ENCODE assay signal across 11 cellular contexts in the genomic region with DNA sequence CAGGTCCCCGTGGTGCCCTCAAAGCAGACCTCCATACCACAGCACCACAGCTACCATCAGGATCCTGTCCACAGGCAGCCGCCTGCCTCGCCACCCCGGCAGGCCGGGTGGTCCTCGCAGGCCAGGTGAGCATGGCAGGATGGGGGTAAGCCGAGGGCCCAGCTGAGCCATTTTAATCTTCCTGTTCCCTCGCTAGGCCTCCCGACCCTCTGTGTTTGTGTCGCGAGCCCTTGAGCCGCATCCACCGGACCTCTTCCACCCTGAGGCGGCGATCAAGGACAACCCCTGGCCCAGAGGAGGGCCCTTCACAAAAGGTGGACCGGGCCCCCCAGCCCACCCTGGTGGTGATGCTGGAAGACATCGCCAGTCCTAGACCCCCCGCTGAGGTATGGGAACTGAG. TPM values are rescaled to one million over a fixed set of nuclear protein-coding genes. Genes with fewer than 3 reads are reported as not detected.
A peak's percentile ranks its signal among the peaks of the same experiment; 100 is the strongest.
DNase-seq lines count a peak whose midpoint lies in the region; ATAC-seq and TF ChIP-seq lines count a peak whose summit lies in the region.
"Had no signal": no experiment of that assay in that cellular context is flagged by ENCODE, and none has a peak within 500 bp of the region (broad histone marks: within the 10 kb centered on the region; RNA-seq: fewer than 3 reads in every experiment).

No MANE protein-coding gene starts in this region.

- no peak overlapping the region for H4K91ac ChIP-seq in mesenchymal stem cell (ENCODE audit: low read length)

- peaks cover 4% of the 10 kb centered on the region for H3F3A ChIP-seq in DOHH2 (ENCODE audit: control insufficient read depth, insufficient read depth)

- H2AFZ ChIP-seq in mesenchymal stem cell (ENCODE audit: low read depth, low read length) = no peak overlapping the region

- H3K4ac ChIP-seq in mesenchymal stem cell (ENCODE audit: low read depth in 1 of 2, low read length in 2 of 2) = peak overlapping the region in 1 of 2 experiments; percentile 21

- no peak overlapping the region for H2BK15ac ChIP-seq in mesenchymal stem cell (ENCODE audit: low read depth, poor library complexity, severe bottlenecking)

- DNase-seq in activated naive CD4-positive, alpha-beta T cell treated with anti-CD3 and anti-CD28 coated beads, Interleukin-2, amount 50 U/mL, for 72 hours (ENCODE audit: low spot score in 2 of 2) = no peak
- no peak for DNase-seq in mesenchymal stem cell
- no peak for DNase-seq in sciatic nerve (ENCODE audit: low spot score)
- DNase-seq in stimulated activated CD4-positive, alpha-beta T cell treated with anti-CD3 and anti-CD28 coated beads, Interleukin-15, amount 100 ng/mL, for 24 hours = no peak
- no peak for DNase-seq in lower lobe of right lung
- DNase-seq in tibial nerve (ENCODE audit: low spot score in 2 of 2) = no peak
- DNase-seq: amniotic stem cell; NK-92 treated with Interleukin-12 subunit alpha and Interleukin-12 subunit beta, amount 100 ng/mL, for 24 hours; stimulated activated naive CD4-positive, alpha-beta T cell treated with Interleukin-2 at 50 U/mL for 16 hours had no signal

- H3K14ac ChIP-seq in mesenchymal stem cell (ENCODE audit: low read length in 2 of 2) = no peak overlapping the region

- H2AK5ac ChIP-seq in mesenchymal stem cell (ENCODE audit: low read length, severe bottlenecking) = no peak overlapping the region

- H3K79me2 ChIP-seq in DOHH2 (ENCODE audit: control insufficient read depth, low read length) = peaks cover 17% of the 10 kb centered on the region

- H3K4me2 ChIP-seq in DOHH2 (ENCODE audit: low read length) = peak overlapping the region; percentile 61
- no peak overlapping the region for H3K4me2 ChIP-seq in mesenchymal stem cell (ENCODE audit: low read length, poor library complexity, severe bottlenecking)

- 96% methylated on average over 18 of the region's 18 CpGs for WGBS in mesenchymal stem cell
- 92 to 94% methylated on average over 18 of the region's 18 CpGs for WGBS in tibial nerve, 2 donors

- H3K9me3 ChIP-seq in DOHH2 (ENCODE audit: control insufficient read depth, insufficient read depth, low read length) (no peaks in the 10 kb centered on the region), mesenchymal stem cell (ENCODE audit: control insufficient read depth, low read length) (no peaks in the 10 kb centered on the region), lower lobe of right lung (no peaks in the 10 kb centered on the region), tibial nerve (no peaks in the 10 kb centered on the region)

- H3K36me3 ChIP-seq in DOHH2 (ENCODE audit: control insufficient read depth, low read length) (peaks cover 55% of the 10 kb centered on the region), mesenchymal stem cell (ENCODE audit: control insufficient read depth in 1 of 2, insufficient read depth in 2 of 2, low read depth in 1 of 2, low read length in 2 of 2) (peaks cover 38 to 46% of the 10 kb centered on the region in 2 experiments), lower lobe of right lung (peaks cover 49% of the 10 kb centered on the region), tibial nerve (peaks cover 2 to 47% (median 10%) of the 10 kb centered on the region in 3 donors)

- no peak overlapping the region for H3K23ac ChIP-seq in mesenchymal stem cell (ENCODE audit: low read length in 2 of 2)

- no peak overlapping the region for H2BK120ac ChIP-seq in mesenchymal stem cell (ENCODE audit: low read depth, low read length)

- peaks cover 30 to 47% of the 10 kb centered on the region in 2 donors for H3K36me3 Mint-ChIP-seq in activated naive CD4-positive, alpha-beta T cell treated with anti-CD3 and anti-CD28 coated beads, Interleukin-2, amount 50 U/mL, for 72 hours

- H3K27me3 ChIP-seq in DOHH2 (ENCODE audit: control insufficient read depth, low read length) (no peaks in the 10 kb centered on the region), mesenchymal stem cell (ENCODE audit: control insufficient read depth in 1 of 2, insufficient read depth in 1 of 2, low read length in 2 of 2) (no peaks in the 10 kb centered on the region), lower lobe of right lung (ENCODE audit: low read depth) (no peaks in the 10 kb centered on the region), tibial nerve (no peaks in the 10 kb centered on the region)

- H3K27ac ChIP-seq in 22Rv1 = peak overlapping the region; percentile 89
- no peak overlapping the region for H3K27ac ChIP-seq in DOHH2 (ENCODE audit: low read depth, low read length)
- H3K27ac ChIP-seq in mesenchymal stem cell (ENCODE audit: low read length, poor library complexity, severe bottlenecking) = no peak overlapping the region
- no peak overlapping the region for H3K27ac ChIP-seq in lower lobe of right lung
- H3K27ac ChIP-seq in tibial nerve = peak overlapping the region in 1 of 4 donors; percentile 94

- H4K20me1 ChIP-seq in DOHH2 (ENCODE audit: control insufficient read depth, insufficient read depth, low read depth, low read length) = no peaks in the 10 kb centered on the region

- no peak for ATAC-seq in activated naive CD4-positive, alpha-beta T cell treated with anti-CD3 and anti-CD28 coated beads, Interleukin-2, amount 50 U/mL, for 72 hours
- ATAC-seq in sciatic nerve = no peak
- ATAC-seq in lower lobe of right lung = no peak

- no peak for TF ChIP-seq EP300 in tibial nerve (IDR thresholded peaks at IDR 0.05)

- intact Hi-C loops in sciatic nerve (cut with DNase I) = no loop called here
- intact Hi-C loops in lower lobe of right lung (cut with DNase I) = no loop called here

- H3K4me3 ChIP-seq in DOHH2 (ENCODE audit: low read length) (peak overlapping the region; percentile 73; the same call in 1 of the 2 replicates), mesenchymal stem cell (ENCODE audit: insufficient read depth in 1 of 2, low read depth in 1 of 2, low read length in 2 of 2) (peak overlapping the region in 1 of 2 experiments; percentile 97), lower lobe of right lung (no peak overlapping the region), tibial nerve (no peak overlapping the region)

- H3K9ac ChIP-seq in mesenchymal stem cell (ENCODE audit: low read length) = peak overlapping the region; percentile 96

- no peaks in the 10 kb centered on the region for H3K9me3 Mint-ChIP-seq in activated naive CD4-positive, alpha-beta T cell treated with anti-CD3 and anti-CD28 coated beads, Interleukin-2, amount 50 U/mL, for 72 hours

- peak overlapping the region in 1 of 2 experiments; percentile 34 for H2BK12ac ChIP-seq in mesenchymal stem cell (ENCODE audit: low read length in 2 of 2)

- no peak for TF ChIP-seq POLR2A in tibial nerve (IDR thresholded peaks at IDR 0.05)

- no peak overlapping the region for H2BK5ac ChIP-seq in mesenchymal stem cell (ENCODE audit: low read depth, low read length, poor library complexity, severe bottlenecking)

- no peak overlapping the region for H4K8ac ChIP-seq in mesenchymal stem cell (ENCODE audit: low read length)

- peak overlapping the region; percentile 95 to 99 for H3K27ac Mint-ChIP-seq in activated naive CD4-positive, alpha-beta T cell treated with anti-CD3 and anti-CD28 coated beads, Interleukin-2, amount 50 U/mL, for 72 hours

- no peaks in the 10 kb centered on the region for H3K9me2 ChIP-seq in DOHH2 (replicated peaks; ENCODE audit: control insufficient read depth, low read length)

- H3K79me1 ChIP-seq in mesenchymal stem cell (replicated peaks; ENCODE audit: low read length, poor library complexity, severe bottlenecking) = peaks cover 33% of the 10 kb centered on the region

- H3K18ac ChIP-seq in mesenchymal stem cell (ENCODE audit: low read depth in 1 of 2, low read length in 2 of 2) = no peak overlapping the region

- TF ChIP-seq CTCF in 22Rv1 (IDR thresholded peaks at IDR 0.05) = no peak
- no peak for TF ChIP-seq CTCF in DOHH2 (IDR thresholded peaks at IDR 0.05; ENCODE audit: low read depth, low read length, poor library complexity, severe bottlenecking)
- no peak for TF ChIP-seq CTCF in lower lobe of right lung (IDR thresholded peaks at IDR 0.05)
- no peak for TF ChIP-seq CTCF in tibial nerve (IDR thresholded peaks at IDR 0.05)

- H3K4me1 ChIP-seq in DOHH2 (ENCODE audit: control insufficient read depth, low read length) (peaks cover 32% of the 10 kb centered on the region), mesenchymal stem cell (ENCODE audit: control insufficient read depth, insufficient read depth, low read depth, low read length) (peaks cover 19% of the 10 kb centered on the region), lower lobe of right lung (peaks cover 36% of the 10 kb centered on the region), tibial nerve (peaks cover 0 to 48% (median 16%) of the 10 kb centered on the region in 4 donors)

RNA-seq across cellular contexts. Expression of a gene that starts 2.0 kb away (rescaled TPM):
- total RNA-seq in activated naive CD4-positive, alpha-beta T cell treated with anti-CD3 and anti-CD28 coated beads, Interleukin-2, amount 50 U/mL, for 72 hours = 100 to 1,000 TPM; 103 to 111 TPM
- polyA plus RNA-seq in mesenchymal stem cell (2013, experiment 1 of 2) = 38.9 TPM
- polyA plus RNA-seq in mesenchymal stem cell (2013, experiment 2 of 2) = 37.7 TPM
- total RNA-seq in sciatic nerve = 45.7 TPM
- 46.3 TPM for total RNA-seq in lower lobe of right lung
- total RNA-seq in tibial nerve = 10 to 100 TPM; 37.4 to 43.7 (median 40.1) TPM

RNA-seq across cellular contexts. Expression of a gene that starts 5.5 kb away (rescaled TPM):
- total RNA-seq in activated naive CD4-positive, alpha-beta T cell treated with anti-CD3 and anti-CD28 coated beads, Interleukin-2, amount 50 U/mL, for 72 hours = 100 to 1,000 TPM; 104 to 117 TPM
- 61.7 TPM for polyA plus RNA-seq in mesenchymal stem cell (2013, experiment 1 of 2)
- polyA plus RNA-seq in mesenchymal stem cell (2013, experiment 2 of 2) = 57.4 TPM
- 57.1 TPM for total RNA-seq in sciatic nerve
- total RNA-seq in lower lobe of right lung = 68.6 TPM
- 10 to 100 TPM; 26.2 to 46.8 (median 31.7) TPM for total RNA-seq in tibial nerve

RNA-seq across cellular contexts. Expression of a gene that starts 42.5 kb away (rescaled TPM):
- 10 to 100 TPM; 11.6 to 13.7 TPM for total RNA-seq in activated naive CD4-positive, alpha-beta T cell treated with anti-CD3 and anti-CD28 coated beads, Interleukin-2, amount 50 U/mL, for 72 hours
- polyA plus RNA-seq in mesenchymal stem cell (2013, experiment 1 of 2) = 7.4 TPM
- 6.7 TPM for polyA plus RNA-seq in mesenchymal stem cell (2013, experiment 2 of 2)
- 7.1 TPM for total RNA-seq in sciatic nerve
- total RNA-seq in lower lobe of right lung = 7.7 TPM
- 10 to 100 TPM in 2 of 4 donors, 1 to 10 TPM in 2; 7.8 to 11.7 (median 10.0) TPM for total RNA-seq in tibial nerve

RNA-seq across cellular contexts. Expression of a gene that starts 46.3 kb away (rescaled TPM):
- 10 to 100 TPM; 61.6 to 76.8 TPM for total RNA-seq in activated naive CD4-positive, alpha-beta T cell treated with anti-CD3 and anti-CD28 coated beads, Interleukin-2, amount 50 U/mL, for 72 hours
- 17.1 TPM for polyA plus RNA-seq in mesenchymal stem cell (2013, experiment 1 of 2)
- 16.0 TPM for polyA plus RNA-seq in mesenchymal stem cell (2013, experiment 2 of 2)
- total RNA-seq in sciatic nerve (59.3 TPM), lower lobe of right lung (73.8 TPM), tibial nerve (10 to 100 TPM; 17.2 to 42.6 (median 31.0) TPM)
